In genomic region chr3:8371085-8371551, GRCh38 we compare ENCODE assay signal across 14 cellular contexts.
DNase-seq lines count a peak whose midpoint lies in the region; ATAC-seq, FAIRE-seq and TF ChIP-seq lines count a peak whose summit lies in the region.
"Had no signal": no experiment of that assay in that cellular context is flagged by ENCODE, and none has a peak within 500 bp of the region (broad histone marks: within the 10 kb centered on the region; RNA-seq: fewer than 3 reads in every experiment).

No MANE protein-coding gene starts in this region.

- DNase-seq in AG08396 (ENCODE audit: low spot score) (peak; percentile 28), HT1080 (ENCODE audit: low read depth) (peak; percentile 67), astrocyte (ENCODE audit: low read depth) (peak; percentile 94), iris pigment epithelial cell (ENCODE audit: low read depth) (peak; percentile 38), glutamatergic neuron (no peak)
- no peak for DNase-seq in stimulated activated CD4-positive, alpha-beta T cell treated with anti-CD3 and anti-CD28 coated beads, Interleukin-4, amount 100 ng/mL, for 1 hour
- DNase-seq in activated CD4-positive, alpha-beta T cell treated with anti-CD3 and anti-CD28 coated beads, Interleukin-2, amount 10 ng/mL, durations not matched to agents 24 days and 14 days: no peak
- DNase-seq: activated T-cell treated with anti-CD3 and anti-CD28 coated beads, Interleukin-2, amount 50 U/mL, for 4 hours; CD4-positive, alpha-beta T cell; Karpas-422; NCI-H526 treated with DMSO at 0.1 percent for 48 hours; occipital lobe had no signal

- H3K4me3 Mint-ChIP-seq in astrocyte (ENCODE audit: unreplicated experiment): no peak overlapping the region
- no peak overlapping the region for H3K4me3 Mint-ChIP-seq in activated CD4-positive, alpha-beta T cell treated with anti-CD3 and anti-CD28 coated beads, Interleukin-2, amount 10 ng/mL, durations not matched to agents 24 days and 14 days
- no peak overlapping the region for H3K4me3 Mint-ChIP-seq in glutamatergic neuron (ENCODE audit: unreplicated experiment)
- H3K4me3 Mint-ChIP-seq: activated T-cell treated with anti-CD3 and anti-CD28 coated beads, Interleukin-2, amount 50 U/mL, for 4 hours; CD4-positive, alpha-beta T cell had no signal

- no peaks in the 10 kb centered on the region for H3K79me2 ChIP-seq in astrocyte (ENCODE audit: insufficient read depth, low read length)

- H3K36me3 Mint-ChIP-seq in astrocyte (ENCODE audit: low read depth, unreplicated experiment) (no peaks in the 10 kb centered on the region), glutamatergic neuron (ENCODE audit: unreplicated experiment) (no peaks in the 10 kb centered on the region)
- H3K36me3 Mint-ChIP-seq in activated CD4-positive, alpha-beta T cell treated with anti-CD3 and anti-CD28 coated beads, Interleukin-2, amount 10 ng/mL, durations not matched to agents 24 days and 14 days (ENCODE audit: low read depth): no peaks in the 10 kb centered on the region

- H3K4me1 Mint-ChIP-seq in astrocyte (ENCODE audit: low read depth, unreplicated experiment) (peaks cover 3% of the 10 kb centered on the region), glutamatergic neuron (ENCODE audit: low read depth, unreplicated experiment) (peaks cover 2% of the 10 kb centered on the region)
- no peaks in the 10 kb centered on the region for H3K4me1 Mint-ChIP-seq in activated CD4-positive, alpha-beta T cell treated with anti-CD3 and anti-CD28 coated beads, Interleukin-2, amount 10 ng/mL, durations not matched to agents 24 days and 14 days

- no peak for ATAC-seq in HG03571 (IDR thresholded peaks at IDR 0.05; ENCODE audit: unreplicated experiment)
- ATAC-seq: activated T-cell treated with anti-CD3 and anti-CD28 coated beads, Interleukin-2, amount 50 U/mL, for 4 hours; GM12878 had no signal

- TF ChIP-seq CTCF in astrocyte (IDR thresholded peaks at IDR 0.05; ENCODE audit: insufficient read depth, low read depth, low read length) (no peak), glutamatergic neuron (IDR thresholded peaks at IDR 0.05; ENCODE audit: partially characterized antibody, unreplicated experiment) (no peak)

- H3K27ac Mint-ChIP-seq in astrocyte (ENCODE audit: unreplicated experiment) (no peak overlapping the region), glutamatergic neuron (ENCODE audit: unreplicated experiment) (no peak overlapping the region)
- H3K27ac Mint-ChIP-seq in activated CD4-positive, alpha-beta T cell treated with anti-CD3 and anti-CD28 coated beads, Interleukin-2, amount 10 ng/mL, durations not matched to agents 24 days and 14 days: no peak overlapping the region
- H3K27ac Mint-ChIP-seq: CD4-positive, alpha-beta T cell had no signal

- H3K9me3 ChIP-seq in astrocyte (ENCODE audit: insufficient read depth, low read depth, low read length): no peaks in the 10 kb centered on the region

- peak overlapping the region; percentile 21 for H3K27ac ChIP-seq in astrocyte (ENCODE audit: low read depth, low read length)

- intact Hi-C loops in activated CD4-positive, alpha-beta T cell treated with anti-CD3 and anti-CD28 coated beads, Interleukin-2, amount 10 ng/mL, durations not matched to agents 24 days and 14 days (cut with micrococcal nuclease): no loop called here

- H3K4me3 ChIP-seq in astrocyte (ENCODE audit: insufficient read depth, low read depth, low read length): no peak overlapping the region
- H3K4me3 ChIP-seq: GM12878 had no signal

- no peaks in the 10 kb centered on the region for H3K36me3 ChIP-seq in astrocyte (ENCODE audit: insufficient read depth, low read length)

- peak overlapping the region; percentile 15 for H3K4me2 ChIP-seq in astrocyte (ENCODE audit: low read length)

- peaks cover 2% of the 10 kb centered on the region for H3K9me3 Mint-ChIP-seq in astrocyte (ENCODE audit: unreplicated experiment)
- no peaks in the 10 kb centered on the region for H3K9me3 Mint-ChIP-seq in activated CD4-positive, alpha-beta T cell treated with anti-CD3 and anti-CD28 coated beads, Interleukin-2, amount 10 ng/mL, durations not matched to agents 24 days and 14 days
- H3K9me3 Mint-ChIP-seq in glutamatergic neuron (ENCODE audit: unreplicated experiment): no peaks in the 10 kb centered on the region

- no peaks in the 10 kb centered on the region for H3K27me3 ChIP-seq in astrocyte (ENCODE audit: insufficient read depth, low read length)

- H4K20me1 ChIP-seq in astrocyte (ENCODE audit: insufficient read depth, low read length): peaks cover 5% of the 10 kb centered on the region

- peaks cover 8% of the 10 kb centered on the region for H3K27me3 Mint-ChIP-seq in astrocyte (ENCODE audit: low read depth, unreplicated experiment)
- peaks cover 10% of the 10 kb centered on the region for H3K27me3 Mint-ChIP-seq in activated CD4-positive, alpha-beta T cell treated with anti-CD3 and anti-CD28 coated beads, Interleukin-2, amount 10 ng/mL, durations not matched to agents 24 days and 14 days
- peaks cover 4% of the 10 kb centered on the region for H3K27me3 Mint-ChIP-seq in glutamatergic neuron (ENCODE audit: unreplicated experiment)
- H3K27me3 Mint-ChIP-seq: CD4-positive, alpha-beta T cell had no signal

- H2AFZ ChIP-seq in astrocyte (ENCODE audit: low read depth, low read length): no peak overlapping the region

- H3K9ac ChIP-seq in astrocyte (ENCODE audit: low read length): no peak overlapping the region

- peak; percentile 76 for FAIRE-seq in astrocyte (lab: Jason Lieb, UNC)
- FAIRE-seq: GM12878 had no signal

- H3K4me1 ChIP-seq in astrocyte (ENCODE audit: insufficient read depth, low read length): peaks cover 17% of the 10 kb centered on the region

Comparison
In these comparisons a context has a peak if more than half of its experiments do, and no peak if none do; other contexts are left out.
1. DNase-seq: peak in AG08396 (single experiment), HT1080 (single experiment), astrocyte (single experiment) and iris pigment epithelial cell (single experiment); none in stimulated activated CD4-positive, alpha-beta T cell treated with anti-CD3 and anti-CD28 coated beads, Interleukin-4, amount 100 ng/mL, for 1 hour (single experiment), activated CD4-positive, alpha-beta T cell treated with anti-CD3 and anti-CD28 coated beads, Interleukin-2, amount 10 ng/mL, durations not matched to agents 24 days and 14 days (single experiment) and glutamatergic neuron (single experiment).